ENCODE assay signal across 26 cellular contexts in the genomic region with DNA sequence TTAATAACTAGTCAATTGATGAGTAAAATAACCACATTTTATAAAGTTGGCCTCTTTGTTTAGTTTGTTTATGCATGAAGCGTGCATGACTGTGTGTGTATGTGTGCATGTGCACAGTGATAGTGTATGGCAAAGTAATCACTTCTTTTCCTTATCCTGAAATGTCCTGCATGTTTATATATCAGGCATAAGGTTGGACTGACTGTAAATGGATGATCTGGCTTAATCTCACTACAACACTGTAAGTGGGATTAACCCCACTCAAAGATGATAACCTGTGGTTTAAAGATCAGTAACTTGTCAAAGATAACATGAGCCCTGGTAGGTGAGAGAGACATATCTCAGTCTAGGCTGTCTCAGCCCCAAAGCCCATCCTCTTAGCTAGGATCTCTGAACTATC.
"Had no signal": no experiment of that assay in that cellular context is flagged by ENCODE, and none has a peak within 500 bp of the region (broad histone marks: within the 10 kb centered on the region; RNA-seq: fewer than 3 reads in every experiment).

No MANE protein-coding gene starts in this region.

- H3K27ac ChIP-seq: hepatocyte, left ventricle myocardium inferior, pancreas, prostate gland, skin epidermis, spleen, testis, thyroid gland, transverse colon, upper lobe of left lung had no signal

- H3K36me3 ChIP-seq: left ventricle myocardium inferior, pancreas, prostate gland, spleen, thyroid gland, transverse colon, upper lobe of left lung had no signal

- H2AFZ ChIP-seq: hepatocyte had no signal

- H3K4me1 Mint-ChIP-seq: neural crest cell; stimulated activated effector memory CD8-positive, alpha-beta T cell treated with anti-CD3 and anti-CD28 coated beads, Interleukin-12 subunit alpha, Interleukin-12 subunit beta, amount 100 ng/mL, for 72 hours; stimulated activated naive CD8-positive, alpha-beta T cell treated with anti-CD3 and anti-CD28 coated beads, Interleukin-15, amount 100 ng/mL, for 72 hours had no signal

- H3K4me1 ChIP-seq: left ventricle myocardium inferior, pancreas, prostate gland, spleen, testis, thyroid gland, transverse colon, upper lobe of left lung had no signal

- H3K79me2 ChIP-seq: hepatocyte had no signal

- H3K4me3 Mint-ChIP-seq: naive thymus-derived CD4-positive, alpha-beta T cell; natural killer cell treated with Interleukin-12 subunit alpha and Interleukin-12 subunit beta and Interleukin-15 and Interleukin-18, amount 100 ng/mL, for 72 hours; neural crest cell; stimulated activated effector memory CD8-positive, alpha-beta T cell treated with anti-CD3 and anti-CD28 coated beads, Interleukin-12 subunit alpha, Interleukin-12 subunit beta, amount 100 ng/mL, for 72 hours; stimulated activated naive CD8-positive, alpha-beta T cell treated with anti-CD3 and anti-CD28 coated beads, Interleukin-15, amount 100 ng/mL, for 72 hours had no signal

- H3K9me3 ChIP-seq: mucosa of descending colon, pancreas, prostate gland, testis, thyroid gland, transverse colon, upper lobe of left lung had no signal

- H3K27me3 ChIP-seq: hepatocyte, pancreas, spleen, testis, thyroid gland, transverse colon, upper lobe of left lung had no signal

- H3K36me3 Mint-ChIP-seq: natural killer cell treated with Interleukin-12 subunit alpha and Interleukin-12 subunit beta and Interleukin-15 and Interleukin-18, amount 100 ng/mL, for 72 hours; stimulated activated effector memory CD8-positive, alpha-beta T cell treated with anti-CD3 and anti-CD28 coated beads, Interleukin-12 subunit alpha, Interleukin-12 subunit beta, amount 100 ng/mL, for 72 hours had no signal

- H3K9me3 Mint-ChIP-seq: natural killer cell treated with Interleukin-12 subunit alpha and Interleukin-12 subunit beta and Interleukin-15 and Interleukin-18, amount 100 ng/mL, for 72 hours; stimulated activated effector memory CD8-positive, alpha-beta T cell treated with anti-CD3 and anti-CD28 coated beads, Interleukin-12 subunit alpha, Interleukin-12 subunit beta, amount 100 ng/mL, for 72 hours; stimulated activated naive CD8-positive, alpha-beta T cell treated with anti-CD3 and anti-CD28 coated beads, Interleukin-15, amount 100 ng/mL, for 72 hours had no signal

- H3K4me3 ChIP-seq: hepatocyte, left ventricle myocardium inferior, lung, mucosa of descending colon, pancreas, prostate gland, skin epidermis, spleen, testis, thyroid gland, transverse colon, upper lobe of left lung had no signal

- FAIRE-seq: pancreas had no signal

- DNase-seq: islet precursor cell; left ventricle myocardium inferior; midbrain; mucosa of descending colon; naive thymus-derived CD4-positive, alpha-beta T cell; nucleus accumbens; pancreas; posterior cingulate gyrus; retina; right cardiac atrium; spleen; stimulated activated CD4-positive, alpha-beta T cell treated with anti-CD3 and anti-CD28 coated beads, Interleukin-4, amount 100 ng/mL, for 24 hours; stimulated activated naive CD4-positive, alpha-beta T cell; stimulated activated naive CD8-positive, alpha-beta T cell treated with anti-CD3 and anti-CD28 coated beads, Interleukin-15, amount 100 ng/mL, for 72 hours; substantia nigra; testis; thyroid gland; transverse colon; upper lobe of left lung had no signal

- H3K27ac Mint-ChIP-seq: naive thymus-derived CD4-positive, alpha-beta T cell; natural killer cell treated with Interleukin-12 subunit alpha and Interleukin-12 subunit beta and Interleukin-15 and Interleukin-18, amount 100 ng/mL, for 72 hours; stimulated activated effector memory CD8-positive, alpha-beta T cell treated with anti-CD3 and anti-CD28 coated beads, Interleukin-12 subunit alpha, Interleukin-12 subunit beta, amount 100 ng/mL, for 72 hours; stimulated activated naive CD8-positive, alpha-beta T cell treated with anti-CD3 and anti-CD28 coated beads, Interleukin-15, amount 100 ng/mL, for 72 hours had no signal

- H3K4me2 ChIP-seq: hepatocyte had no signal

- H3K27me3 Mint-ChIP-seq: stimulated activated naive CD8-positive, alpha-beta T cell treated with anti-CD3 and anti-CD28 coated beads, Interleukin-15, amount 100 ng/mL, for 72 hours had no signal
